Comparison of ENCODE assay signal across 4 cellular contexts in genomic region chr12:28346567-28346966, GRCh38.
"Had no signal": no experiment of that assay in that cellular context is flagged by ENCODE, and none has a peak within 500 bp of the region (broad histone marks: within the 10 kb centered on the region; RNA-seq: fewer than 3 reads in every experiment).

No MANE protein-coding gene starts in this region.

- DNase-seq: IMR-90 had no signal

- ATAC-seq: HepG2, K562 had no signal

- H3K27ac ChIP-seq: HL-60 had no signal

- H3K4me3 ChIP-seq: K562 had no signal
